14 cellular contexts compared by ENCODE assay signal in the genomic region with DNA sequence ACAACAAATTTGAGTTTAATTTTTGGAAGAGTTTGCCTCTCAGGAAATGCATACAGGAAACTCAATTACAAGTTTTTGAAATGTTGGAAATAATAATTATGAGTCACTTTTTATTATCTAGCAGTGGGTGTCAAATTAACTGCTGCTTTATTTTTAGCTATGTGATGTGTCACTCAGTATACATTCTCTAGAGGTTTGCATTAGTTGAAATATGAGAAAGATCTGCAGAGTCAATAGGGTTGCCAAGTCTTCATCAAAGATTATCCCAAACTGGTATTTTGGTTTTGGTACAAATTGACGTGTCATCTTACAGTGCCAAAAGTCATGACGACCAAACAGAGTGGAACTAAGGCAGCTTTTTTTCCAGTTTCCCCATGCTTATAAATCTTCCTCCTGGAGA. TPM values are rescaled to one million over a fixed set of nuclear protein-coding genes. Genes with fewer than 3 reads are reported as not detected.
A peak's percentile ranks its signal among the peaks of the same experiment; 100 is the strongest.
DNase-seq lines count a peak whose midpoint lies in the region; ATAC-seq, FAIRE-seq and TF ChIP-seq lines count a peak whose summit lies in the region.
"Had no signal": no experiment of that assay in that cellular context is flagged by ENCODE, and none has a peak within 500 bp of the region (broad histone marks: within the 10 kb centered on the region; RNA-seq: fewer than 3 reads in every experiment).

No MANE protein-coding gene starts in this region.

- POLR2A ChIA-PET in A549 (lab: Yijun Ruan, JAX) (no interaction called here), OCI-LY7 (lab: Charles Lee) (interaction anchor here (0.8 to 5.6 kb wide), 4 partner anchors 14 to 65 kb away, joined by 3 to 62 read pairs (median 11); no protein-coding TSS in a partner anchor)

- FAIRE-seq in A549 (lab: Jason Lieb, UNC) (no peak), H54 (lab: Jason Lieb, UNC) (no peak)

- TF ChIP-seq CTCF in A549 (IDR thresholded peaks at IDR 0.05), result no peak
- TF ChIP-seq CTCF in OCI-LY7 (conservative IDR thresholded peaks at IDR 0.05; ENCODE audit: low read length), result no peak
- no peak for TF ChIP-seq CTCF in fibroblast of lung (conservative IDR thresholded peaks at IDR 0.05 in 1 of 2, IDR thresholded peaks at IDR 0.05 in 1 of 2; ENCODE audit: low read depth in 1 of 2, low read length in 2 of 2)

- H3K9me3 ChIP-seq in A549 (no peaks in the 10 kb centered on the region), OCI-LY7 (ENCODE audit: low read length) (no peaks in the 10 kb centered on the region), fibroblast of lung (ENCODE audit: control insufficient read depth, insufficient read depth, low read depth, low read length) (no peaks in the 10 kb centered on the region)
- H3K9me3 ChIP-seq: spleen had no signal

- no peaks in the 10 kb centered on the region for H4K20me1 ChIP-seq in OCI-LY7 (ENCODE audit: insufficient read depth, low read length)
- no peaks in the 10 kb centered on the region for H4K20me1 ChIP-seq in fibroblast of lung (ENCODE audit: control insufficient read depth, extremely low read depth, insufficient read depth, low read length)

- DNase-seq in A549 (ENCODE audit: low read depth in 1 of 2, low spot score in 1 of 2) (no peak), GM04503 (ENCODE audit: low read depth) (peak; percentile 31), OCI-LY7 (ENCODE audit: low spot score) (no peak), fibroblast of lung (ENCODE audit: low read depth in 2 of 2) (peak; percentile 46 to 60), RPMI8226 (no peak), H54 (ENCODE audit: insufficient read length, low spot score) (no peak)
- DNase-seq: ACHN; activated CD4-positive, alpha-beta memory T cell treated with anti-CD3 and anti-CD28 coated beads for 36 hours; NCI-H1436 treated with DMSO at 0.1 percent for 48 hours; NCI-H524 treated with DMSO at 0.1 percent for 48 hours; spleen had no signal

- ATAC-seq in A549 (peak in 1 of 2 experiments; percentile 18; a peak in 1 of 6 replicates), HG02840 (IDR thresholded peaks at IDR 0.05; ENCODE audit: low FRiP score, unreplicated experiment) (no peak), HG03457 (IDR thresholded peaks at IDR 0.05; ENCODE audit: unreplicated experiment) (no peak)
- ATAC-seq: activated T-helper 17 cell treated with anti-CD3 and anti-CD28 coated beads, Interleukin-2, amount 50 U/mL, for 72 hours had no signal

- no peak for TF ChIP-seq EP300 in A549 (IDR thresholded peaks at IDR 0.05)

- H3K27ac ChIP-seq in A549 (no peak overlapping the region), OCI-LY7 (ENCODE audit: low read depth, low read length, poor library complexity, severe bottlenecking) (no peak overlapping the region), fibroblast of lung (ENCODE audit: insufficient read depth, low read length) (no peak overlapping the region)
- H3K27ac ChIP-seq: spleen had no signal

- H3K79me2 ChIP-seq in OCI-LY7 (ENCODE audit: insufficient read depth, low read depth, low read length), result no peaks in the 10 kb centered on the region
- no peaks in the 10 kb centered on the region for H3K79me2 ChIP-seq in fibroblast of lung (ENCODE audit: control insufficient read depth, insufficient read depth, low read length)

- no TSS peak for BruUV-seq in OCI-LY7 (replicated peaks; lab: Mats Ljungman, UMichigan)

- H3K4me2 ChIP-seq in A549 (peak overlapping the region; percentile 60), OCI-LY7 (ENCODE audit: low read length) (peak overlapping the region; percentile 44; the same call in 1 of the 2 replicates), fibroblast of lung (ENCODE audit: extremely low read depth, insufficient read depth, low read length) (no peak overlapping the region)

- H3K36me3 ChIP-seq in OCI-LY7 (ENCODE audit: insufficient read depth, low read length) (no peaks in the 10 kb centered on the region), fibroblast of lung (ENCODE audit: control insufficient read depth, insufficient read depth, low read length) (no peaks in the 10 kb centered on the region)
- H3K36me3 ChIP-seq: spleen had no signal

- peak overlapping the region; percentile 69; the same call in 1 of the 2 replicates for H2AFZ ChIP-seq in OCI-LY7 (ENCODE audit: low read length)
- no peak overlapping the region for H2AFZ ChIP-seq in fibroblast of lung (ENCODE audit: low read length)

- intact Hi-C loops in OCI-LY7 (cut with micrococcal nuclease; ENCODE audit: unreplicated experiment), result no loop called here

- H3K27me3 ChIP-seq in fibroblast of lung (ENCODE audit: control insufficient read depth, insufficient read depth, low read length), result no peaks in the 10 kb centered on the region
- H3K27me3 ChIP-seq: spleen had no signal

- CTCF ChIA-PET in A549 (lab: Yijun Ruan, JAX) (interaction anchor here (0.6 to 0.8 kb wide), 3 partner anchors 9 to 155 kb away, joined by 3 read pairs; no protein-coding TSS in a partner anchor), OCI-LY7 (lab: Charles Lee; ENCODE audit: unreplicated experiment) (no interaction called here)

- TF ChIP-seq RAD21 in A549 (conservative IDR thresholded peaks at IDR 0.05 in 1 of 2, IDR thresholded peaks at IDR 0.05 in 1 of 2), result no peak

- H3K9ac ChIP-seq in fibroblast of lung (ENCODE audit: insufficient read depth, low read length), result no peak overlapping the region

- 29% methylated on average over 2 of the region's 2 CpGs for WGBS in A549 (ENCODE audit: missing lambda C conversion rate)

- H3K9me2 ChIP-seq in OCI-LY7 (ENCODE audit: insufficient read depth, low read length), result no peaks in the 10 kb centered on the region

- no peak overlapping the region for H3K4me3 ChIP-seq in A549
- no peak overlapping the region for H3K4me3 ChIP-seq in OCI-LY7 (ENCODE audit: low read depth, low read length, poor library complexity, severe bottlenecking)
- H3K4me3 ChIP-seq in fibroblast of lung (replicated peaks in 1 of 4; ENCODE audit: control extremely low read depth in 1 of 4, insufficient read depth in 1 of 4, low read depth in 3 of 4, low read length in 4 of 4), result no peak overlapping the region
- H3K4me3 ChIP-seq: spleen had no signal

- H3K4me1 ChIP-seq in A549, result peaks cover 14% of the 10 kb centered on the region
- peaks cover 38% of the 10 kb centered on the region for H3K4me1 ChIP-seq in OCI-LY7 (ENCODE audit: insufficient read depth, low read length, poor library complexity, severe bottlenecking)
- peaks cover 5% of the 10 kb centered on the region for H3K4me1 ChIP-seq in fibroblast of lung (ENCODE audit: control insufficient read depth, extremely low read depth, insufficient read depth, low read length)

- TF ChIP-seq POLR2A in A549 (IDR thresholded peaks at IDR 0.05; ENCODE audit: low read length) (no peak), H54 (IDR thresholded peaks at IDR 0.05; ENCODE audit: low read depth, low read length) (no peak)

TF ChIP-seq in A549, 52 proteins besides CTCF, POLR2A, EP300 and RAD21:
- TF ChIP-seq, protein P1, sequence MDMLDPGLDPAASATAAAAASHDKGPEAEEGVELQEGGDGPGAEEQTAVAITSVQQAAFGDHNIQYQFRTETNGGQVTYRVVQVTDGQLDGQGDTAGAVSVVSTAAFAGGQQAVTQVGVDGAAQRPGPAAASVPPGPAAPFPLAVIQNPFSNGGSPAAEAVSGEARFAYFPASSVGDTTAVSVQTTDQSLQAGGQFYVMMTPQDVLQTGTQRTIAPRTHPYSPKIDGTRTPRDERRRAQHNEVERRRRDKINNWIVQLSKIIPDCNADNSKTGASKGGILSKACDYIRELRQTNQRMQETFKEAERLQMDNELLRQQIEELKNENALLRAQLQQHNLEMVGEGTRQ (IDR thresholded peaks at IDR 0.05), result no peak
- TF ChIP-seq FOSL2 (IDR thresholded peaks at IDR 0.05), result no peak
- TF ChIP-seq FOSL2 (CRISPR knock-in tag; IDR thresholded peaks at IDR 0.05), result peak; percentile 66

RNA-seq across cellular contexts. Expression of gene DIPK1A, which starts 54.3 kb away (rescaled TPM):
- 19.1 and 21.1 TPM in 2 replicates for polyA plus RNA-seq in A549 (2011; rRNA removed)
- 3.8 and 4.0 TPM in 2 replicates for polyA plus RNA-seq in A549 (2012; cell fraction: cytosol; rRNA removed)
- 1.2 and 1.7 TPM in 2 replicates for polyA plus RNA-seq in A549 (2012; cell fraction: nucleus; rRNA removed)
- 10.5 to 12.4 TPM (median 11.9 TPM) in 3 replicates for polyA plus RNA-seq in A549 (2017; fragmentation: RNase III; extraction: RNeasy Plus Mini Kit Qiagen cat#74134 plus additional on column Dnase treatment)
- 4.2 TPM in 2 replicates for polyA minus RNA-seq in A549 (2011; rRNA and poly(A)+ RNA removed)
- 13.0 and 13.5 TPM in 2 replicates for total RNA-seq in OCI-LY7 (2014; rRNA removed; shearing (Covaris generic))
- 25.4 and 26.2 TPM in 2 replicates for total RNA-seq in OCI-LY7 (2022)
- total RNA-seq in fibroblast of lung, result 8.2 and 19.7 TPM in 2 replicates
- polyA plus RNA-seq in fibroblast of lung, result 39.1 and 85.7 TPM in 2 replicates
- 23.0 and 47.2 TPM in 2 replicates for polyA plus RNA-seq in fibroblast of lung (2012)
- polyA minus RNA-seq in fibroblast of lung (ENCODE audit: low replicate concordance), result 1.0 and 3.1 TPM in 2 replicates

Comparison
In these comparisons a context has a peak if more than half of its experiments do, and no peak if none do; other contexts are left out.
1. DNase-seq: peak in GM04503 (single experiment) and fibroblast of lung (2 of 2); none in A549 (0 of 2), OCI-LY7 (single experiment), RPMI8226 (single experiment) and H54 (single experiment).